In the genomic region with DNA sequence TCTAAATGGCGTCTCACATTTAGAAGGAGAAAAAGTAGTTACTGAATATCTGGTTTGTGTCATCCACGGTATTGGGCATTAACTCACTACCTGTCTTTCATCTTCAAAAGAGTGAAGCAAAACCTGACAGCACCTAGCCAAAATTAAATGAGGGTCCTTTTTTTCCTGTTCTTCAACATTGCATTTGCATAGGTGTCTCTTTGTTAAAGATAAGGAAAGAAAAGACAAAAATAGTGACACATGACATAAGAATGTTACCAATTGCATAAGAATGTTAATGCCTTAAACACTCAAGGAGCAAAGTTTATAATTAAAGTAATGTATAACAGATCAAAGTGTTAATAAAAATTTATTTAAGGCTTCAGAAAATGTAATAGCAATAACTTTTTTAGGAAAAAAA, we compare ENCODE assay signal across 20 cellular contexts.
A peak's percentile ranks its signal among the peaks of the same experiment; 100 is the strongest.
DNase-seq lines count a peak whose midpoint lies in the region; TF ChIP-seq lines count a peak whose summit lies in the region.
"Had no signal": no experiment of that assay in that cellular context is flagged by ENCODE, and none has a peak within 500 bp of the region (broad histone marks: within the 10 kb centered on the region; RNA-seq: fewer than 3 reads in every experiment).

No MANE protein-coding gene starts in this region.

- H3K9ac ChIP-seq in HUES64 (ENCODE audit: low read depth, low read length) (0 out of 2 replicates have a peak overlapping the region, but pooled peaks have one; percentile 7), endodermal cell (ENCODE audit: extremely low read depth, low read length, poor library complexity, severe bottlenecking) (peak overlapping the region; percentile 86), mesendoderm (ENCODE audit: low read length) (no peak overlapping the region)

- no peak overlapping the region for H2BK120ac ChIP-seq in mesendoderm (ENCODE audit: low read depth, low read length)

- H4K5ac ChIP-seq in mesendoderm (ENCODE audit: low read length) = no peak overlapping the region

- H3K4me1 ChIP-seq in HUES64 (ENCODE audit: insufficient read depth, low read length) (peaks cover 33% of the 10 kb centered on the region), endodermal cell (ENCODE audit: control insufficient read depth, insufficient read depth, low read length) (peaks cover 2% of the 10 kb centered on the region), mesendoderm (ENCODE audit: control insufficient read depth, low read depth, low read length) (peaks cover 4% of the 10 kb centered on the region)
- H3K4me1 ChIP-seq: SJCRH30 had no signal

- TF ChIP-seq CTCF in endodermal cell (conservative IDR thresholded peaks at IDR 0.05) (no peak), Calu3 (IDR thresholded peaks at IDR 0.05; ENCODE audit: unreplicated experiment) (no peak)

- no peak overlapping the region for H2BK5ac ChIP-seq in mesendoderm (ENCODE audit: low read length)

- H4K8ac ChIP-seq in mesendoderm (ENCODE audit: low read depth, low read length) = no peak overlapping the region

- H3K23ac ChIP-seq in mesendoderm (ENCODE audit: low read length) = no peak overlapping the region

- no peak overlapping the region for H2AK5ac ChIP-seq in mesendoderm (ENCODE audit: low read length)

- intact Hi-C loops in activated T-helper 1 cell treated with anti-CD3 and anti-CD28 coated beads, Interleukin-12 subunit alpha, Interleukin-12 subunit beta, Interleukin-2, Interleukin-4 antibody, amounts not matched to agents 30 ng/mL and 10 ng/mL and 1 ng/mL, durations not matched to agents 14 hours and 24 hours and 36 hours (cut with micrococcal nuclease) = no loop called here
- intact Hi-C loops in Calu3 (cut with micrococcal nuclease; ENCODE audit: unreplicated experiment) = no loop called here

- H3K27me3 Mint-ChIP-seq in endodermal cell (ENCODE audit: insufficient read depth) (no peaks in the 10 kb centered on the region), Calu3 (ENCODE audit: unreplicated experiment) (no peaks in the 10 kb centered on the region)
- H3K27me3 Mint-ChIP-seq in activated T-helper 1 cell treated with anti-CD3 and anti-CD28 coated beads, Interleukin-12 subunit alpha, Interleukin-12 subunit beta, Interleukin-2, Interleukin-4 antibody, amounts not matched to agents 30 ng/mL and 10 ng/mL and 1 ng/mL, durations not matched to agents 14 hours and 24 hours and 36 hours (ENCODE audit: insufficient read depth) = no peaks in the 10 kb centered on the region
- H3K27me3 Mint-ChIP-seq: B cell had no signal

- H3K79me1 ChIP-seq in mesendoderm (ENCODE audit: low read length) = no peaks in the 10 kb centered on the region

- H3K36me3 Mint-ChIP-seq in endodermal cell (ENCODE audit: low read depth) (peaks cover 19% of the 10 kb centered on the region), Calu3 (ENCODE audit: insufficient read depth, unreplicated experiment) (no peaks in the 10 kb centered on the region)
- H3K36me3 Mint-ChIP-seq in activated T-helper 1 cell treated with anti-CD3 and anti-CD28 coated beads, Interleukin-12 subunit alpha, Interleukin-12 subunit beta, Interleukin-2, Interleukin-4 antibody, amounts not matched to agents 30 ng/mL and 10 ng/mL and 1 ng/mL, durations not matched to agents 14 hours and 24 hours and 36 hours (ENCODE audit: low read depth) = no peaks in the 10 kb centered on the region
- H3K36me3 Mint-ChIP-seq: CD14-positive monocyte had no signal

- H3K79me2 ChIP-seq in mesendoderm (ENCODE audit: control insufficient read depth, insufficient read depth, low read length) = no peaks in the 10 kb centered on the region

- H3K4ac ChIP-seq in mesendoderm (ENCODE audit: low read depth, low read length) = no peak overlapping the region

- DNase-seq in ELF-1 (ENCODE audit: low read depth, low spot score) (peak; percentile 34), endodermal cell (no peak), mesendoderm (peak; percentile 86), NCI-H1105 treated with DMSO at 0.1 percent for 48 hours (lab: John Stamatoyannopoulos, UW) (no peak), Calu3 (no peak)
- no peak for DNase-seq in activated T-helper 1 cell treated with anti-CD3 and anti-CD28 coated beads, Interleukin-12 subunit alpha, Interleukin-12 subunit beta, Interleukin-2, Interleukin-4 antibody, amounts not matched to agents 30 ng/mL and 10 ng/mL and 1 ng/mL, durations not matched to agents 14 hours and 24 hours and 36 hours (ENCODE audit: low spot score)
- no peak for DNase-seq in effector CD8-positive, alpha-beta T cell (lab: John Stamatoyannopoulos, UW)
- DNase-seq: GF-D8, MG63, NCI-H1048, NCI-H1436, NCI-H187 treated with DMSO at 0.1 percent for 48 hours, NCI-H2107, NCI-H446 treated with DMSO at 0.1 percent for 48 hours, NCI-H526 treated with DMSO at 0.1 percent for 48 hours, OCI-M1, SJCRH30 had no signal

- H3K27ac ChIP-seq in HUES64 (ENCODE audit: low read depth, low read length) = peak overlapping the region; percentile 78
- no peak overlapping the region for H3K27ac ChIP-seq in endodermal cell (ENCODE audit: low read depth, low read length)
- no peak overlapping the region for H3K27ac ChIP-seq in mesendoderm (ENCODE audit: low read depth, low read length)
- H3K27ac ChIP-seq: SJCRH30 had no signal

- H3K4me3 Mint-ChIP-seq in endodermal cell (peak overlapping the region; percentile 66), Calu3 (ENCODE audit: low read depth, unreplicated experiment) (no peak overlapping the region)
- H3K4me3 Mint-ChIP-seq in activated T-helper 1 cell treated with anti-CD3 and anti-CD28 coated beads, Interleukin-12 subunit alpha, Interleukin-12 subunit beta, Interleukin-2, Interleukin-4 antibody, amounts not matched to agents 30 ng/mL and 10 ng/mL and 1 ng/mL, durations not matched to agents 14 hours and 24 hours and 36 hours = no peak overlapping the region
- H3K4me3 Mint-ChIP-seq: B cell, CD14-positive monocyte had no signal

- H3K4me3 ChIP-seq in HUES64 (ENCODE audit: low read length) (no peak overlapping the region), endodermal cell (ENCODE audit: low read length) (peak overlapping the region; percentile 84), mesendoderm (ENCODE audit: low read length) (no peak overlapping the region)
- H3K4me3 ChIP-seq: MG63, SJCRH30 had no signal

- H3K4me2 ChIP-seq in mesendoderm (ENCODE audit: low read length) = no peak overlapping the region

- no peaks in the 10 kb centered on the region for H3K27me3 ChIP-seq in HUES64 (ENCODE audit: insufficient read depth, low read length)
- no peaks in the 10 kb centered on the region for H3K27me3 ChIP-seq in endodermal cell (ENCODE audit: control insufficient read depth, insufficient read depth, low read length, poor library complexity, severe bottlenecking)
- no peaks in the 10 kb centered on the region for H3K27me3 ChIP-seq in mesendoderm (ENCODE audit: insufficient read depth, low read length, poor library complexity)
- H3K27me3 ChIP-seq: MG63, SJCRH30 had no signal

- no peak overlapping the region for H2BK15ac ChIP-seq in mesendoderm (replicated peaks; ENCODE audit: low read depth)

- WGBS in HUES64 = 49% methylated on average over 2 of the region's 2 CpGs
- 33 to 35% methylated on average over 1 to 2 of the region's 2 CpGs for WGBS in endodermal cell (ENCODE audit: insufficient coverage in 1 of 2, insufficient read length in 1 of 2), 2 experiments
- WGBS in mesendoderm (ENCODE audit: extremely low coverage, insufficient coverage, low lambda C conversion rate) = no CpG with 5 or more reads among the region's 2 CpGs

- no TSS peak for BruUV-seq in Calu3 (replicated peaks; lab: Mats Ljungman, UMichigan)

- H3K9me3 ChIP-seq in HUES64 (ENCODE audit: insufficient read depth, low read depth, low read length) = no peaks in the 10 kb centered on the region
- no peaks in the 10 kb centered on the region for H3K9me3 ChIP-seq in endodermal cell (ENCODE audit: control insufficient read depth, low read length)
- H3K9me3 ChIP-seq: MG63, SJCRH30 had no signal

- no peaks in the 10 kb centered on the region for H3K36me3 ChIP-seq in HUES64 (ENCODE audit: insufficient read depth, low read length)
- H3K36me3 ChIP-seq in endodermal cell (ENCODE audit: control insufficient read depth, insufficient read depth, low read length) = peaks cover 12% of the 10 kb centered on the region
- H3K36me3 ChIP-seq in mesendoderm (ENCODE audit: control insufficient read depth, insufficient read depth, low read length) = no peaks in the 10 kb centered on the region
- H3K36me3 ChIP-seq: MG63, SJCRH30 had no signal

- H3K4me1 Mint-ChIP-seq in endodermal cell (peaks cover 50% of the 10 kb centered on the region), Calu3 (ENCODE audit: low read depth, unreplicated experiment) (peaks cover 16% of the 10 kb centered on the region)
- no peaks in the 10 kb centered on the region for H3K4me1 Mint-ChIP-seq in activated T-helper 1 cell treated with anti-CD3 and anti-CD28 coated beads, Interleukin-12 subunit alpha, Interleukin-12 subunit beta, Interleukin-2, Interleukin-4 antibody, amounts not matched to agents 30 ng/mL and 10 ng/mL and 1 ng/mL, durations not matched to agents 14 hours and 24 hours and 36 hours (ENCODE audit: low read depth)
- H3K4me1 Mint-ChIP-seq: B cell, CD14-positive monocyte had no signal

- CTCF ChIA-PET in Calu3 (lab: Charles Lee) = no interaction called here

- H3K27ac Mint-ChIP-seq in endodermal cell (peak overlapping the region; percentile 97), Calu3 (ENCODE audit: unreplicated experiment) (no peak overlapping the region)
- H3K27ac Mint-ChIP-seq in activated T-helper 1 cell treated with anti-CD3 and anti-CD28 coated beads, Interleukin-12 subunit alpha, Interleukin-12 subunit beta, Interleukin-2, Interleukin-4 antibody, amounts not matched to agents 30 ng/mL and 10 ng/mL and 1 ng/mL, durations not matched to agents 14 hours and 24 hours and 36 hours = no peak overlapping the region
- H3K27ac Mint-ChIP-seq: B cell, CD14-positive monocyte had no signal

- H3K56ac ChIP-seq in mesendoderm (ENCODE audit: low read length) = no peak overlapping the region

- H3K9me3 Mint-ChIP-seq in endodermal cell (peaks cover 2% of the 10 kb centered on the region), Calu3 (ENCODE audit: low read depth, unreplicated experiment) (no peaks in the 10 kb centered on the region)
- no peaks in the 10 kb centered on the region for H3K9me3 Mint-ChIP-seq in activated T-helper 1 cell treated with anti-CD3 and anti-CD28 coated beads, Interleukin-12 subunit alpha, Interleukin-12 subunit beta, Interleukin-2, Interleukin-4 antibody, amounts not matched to agents 30 ng/mL and 10 ng/mL and 1 ng/mL, durations not matched to agents 14 hours and 24 hours and 36 hours

- no peak overlapping the region for H3K18ac ChIP-seq in mesendoderm (ENCODE audit: low read length)

Comparison
In these comparisons a context has a peak if more than half of its experiments do, and no peak if none do; other contexts are left out.
1. DNase-seq: peak in ELF-1 (single experiment) and mesendoderm (single experiment); none in endodermal cell (single experiment), activated T-helper 1 cell treated with anti-CD3 and anti-CD28 coated beads, Interleukin-12 subunit alpha, Interleukin-12 subunit beta, Interleukin-2, Interleukin-4 antibody, amounts not matched to agents 30 ng/mL and 10 ng/mL and 1 ng/mL, durations not matched to agents 14 hours and 24 hours and 36 hours (single experiment), effector CD8-positive, alpha-beta T cell (single experiment), NCI-H1105 treated with DMSO at 0.1 percent for 48 hours (single experiment) and Calu3 (single experiment).